8 cellular contexts compared by ENCODE assay signal in the genomic region with DNA sequence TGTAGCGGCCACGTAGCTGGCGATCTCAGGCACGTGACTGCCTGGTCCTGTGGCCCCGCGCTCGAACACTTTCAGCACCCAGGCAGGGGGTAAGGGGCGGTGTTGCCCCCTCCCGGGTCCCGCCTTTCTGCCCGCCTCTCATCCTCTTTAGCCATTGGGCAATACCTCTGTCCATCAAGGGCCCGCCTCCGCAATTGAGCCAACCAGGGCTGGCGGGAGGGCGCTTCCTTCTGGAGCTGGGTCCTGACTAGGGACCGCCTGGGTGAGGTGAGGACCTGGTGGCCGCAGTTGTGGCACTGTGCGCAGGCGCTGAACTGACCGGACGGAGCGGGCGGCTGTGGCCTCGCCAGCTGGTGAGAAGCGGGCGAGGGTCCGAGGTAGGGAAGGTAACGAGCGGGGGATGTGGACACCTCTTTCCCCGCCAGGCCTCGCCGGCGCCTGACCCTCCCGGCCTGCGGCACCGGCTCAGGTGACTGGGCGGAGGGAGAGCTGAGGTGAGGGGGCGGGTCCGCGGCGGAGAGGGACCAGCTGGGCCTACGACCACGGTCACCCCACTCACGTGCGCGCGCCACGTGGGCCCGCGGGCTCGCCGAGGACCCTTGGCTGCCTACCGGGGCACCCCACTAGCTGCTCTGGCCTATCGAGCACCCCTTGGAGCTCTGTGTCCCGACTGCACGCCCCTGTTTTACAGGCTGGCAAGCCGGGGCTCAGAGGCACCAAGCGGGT. TPM values are rescaled to one million over a fixed set of nuclear protein-coding genes. Genes with fewer than 3 reads are reported as not detected.
DNase-seq lines count a peak whose midpoint lies in the region; ATAC-seq and TF ChIP-seq lines count a peak whose summit lies in the region.

A gene with protein sequence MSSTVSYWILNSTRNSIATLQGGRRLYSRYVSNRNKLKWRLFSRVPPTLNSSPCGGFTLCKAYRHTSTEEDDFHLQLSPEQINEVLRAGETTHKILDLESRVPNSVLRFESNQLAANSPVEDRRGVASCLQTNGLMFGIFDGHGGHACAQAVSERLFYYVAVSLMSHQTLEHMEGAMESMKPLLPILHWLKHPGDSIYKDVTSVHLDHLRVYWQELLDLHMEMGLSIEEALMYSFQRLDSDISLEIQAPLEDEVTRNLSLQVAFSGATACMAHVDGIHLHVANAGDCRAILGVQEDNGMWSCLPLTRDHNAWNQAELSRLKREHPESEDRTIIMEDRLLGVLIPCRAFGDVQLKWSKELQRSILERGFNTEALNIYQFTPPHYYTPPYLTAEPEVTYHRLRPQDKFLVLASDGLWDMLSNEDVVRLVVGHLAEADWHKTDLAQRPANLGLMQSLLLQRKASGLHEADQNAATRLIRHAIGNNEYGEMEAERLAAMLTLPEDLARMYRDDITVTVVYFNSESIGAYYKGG (plus strand): TSS at position 228 of the 726 bp plus-strand sequence. CDS start 3,770 bp downstream, outside the sequence.

- H3K36me3 ChIP-seq in right lobe of liver, result peaks cover 0 to 14% (median 2%) of the 10 kb centered on the region in 4 donors

- H3K4me1 Mint-ChIP-seq in activated CD4-positive, alpha-beta memory T cell treated with anti-CD3 and anti-CD28 coated beads for 36 hours (ENCODE audit: low read depth), result peaks cover 50% of the 10 kb centered on the region

- peak; percentile 96 for ATAC-seq in GM19395 (IDR thresholded peaks at IDR 0.05; ENCODE audit: unreplicated experiment)
- peak; percentile 78 for ATAC-seq in HG03558 (IDR thresholded peaks at IDR 0.05; ENCODE audit: extremely low read depth, unreplicated experiment)
- ATAC-seq in right lobe of liver, result peak; percentile 93 to 98 (median 96)

- TF ChIP-seq CTCF in dorsolateral prefrontal cortex (IDR thresholded peaks at IDR 0.05 in 54 of 56, conservative IDR thresholded peaks at IDR 0.05 in 2 of 56; ENCODE audit: low read depth in 1 of 56, partially characterized antibody in 56 of 56), result peak in 25 of 56 donors; percentile 6 to 47 (median 26)
- no peak for TF ChIP-seq CTCF in right lobe of liver (IDR thresholded peaks at IDR 0.05)

- H3K36me3 Mint-ChIP-seq in activated CD4-positive, alpha-beta memory T cell treated with anti-CD3 and anti-CD28 coated beads for 36 hours, result peaks cover 29% of the 10 kb centered on the region

- H3K4me3 Mint-ChIP-seq in activated CD4-positive, alpha-beta memory T cell treated with anti-CD3 and anti-CD28 coated beads for 36 hours, result peak within 1 kb of the TSS; percentile 94

- CTCF ChIA-PET in activated CD4-positive, alpha-beta memory T cell treated with anti-CD3 and anti-CD28 coated beads for 36 hours (lab: Charles Lee), result interaction anchor here (0.8 to 5.3 kb wide), 8 partner anchors 12 to 275 kb away, joined by 3 to 41 read pairs (median 5); a partner anchor contains a TSS

- peak; percentile 94 for DNase-seq in CD1c-positive myeloid dendritic cell (ENCODE audit: extremely low spot score)
- peak; percentile 94 for DNase-seq in NCI-H748 (lab: John Stamatoyannopoulos, UW; ENCODE audit: unreplicated experiment)
- DNase-seq in activated CD4-positive, alpha-beta memory T cell treated with anti-CD3 and anti-CD28 coated beads for 36 hours, result peak; percentile 95
- DNase-seq in dorsolateral prefrontal cortex, result peak; percentile 90 to 98 (median 97)
- peak; percentile 97 to 98 (median 98) for DNase-seq in right lobe of liver
- peak; percentile 92 for DNase-seq in stimulated activated CD4-positive, alpha-beta T cell treated with anti-CD3 and anti-CD28 coated beads, Interleukin-4, amount 100 ng/mL, for 24 hours

- peak; percentile 61 for TF ChIP-seq POLR2A in right lobe of liver (IDR thresholded peaks at IDR 0.05)

- 0% methylated on average over 17 of the region's 58 CpGs for WGBS in right lobe of liver (ENCODE audit: insufficient coverage, low coverage, low lambda C conversion rate, missing lambda C conversion rate)

- peak within 1 kb of the TSS in 56 of 59 donors; percentile 4 to 85 (median 74) for H3K27ac ChIP-seq in dorsolateral prefrontal cortex
- peak within 1 kb of the TSS; percentile 37 to 84 (median 77) for H3K27ac ChIP-seq in right lobe of liver

- H3K27ac Mint-ChIP-seq in activated CD4-positive, alpha-beta memory T cell treated with anti-CD3 and anti-CD28 coated beads for 36 hours, result peak within 1 kb of the TSS; percentile 84

- intact Hi-C loops in activated CD4-positive, alpha-beta memory T cell treated with anti-CD3 and anti-CD28 coated beads for 36 hours (cut with micrococcal nuclease), result loop anchor here (2.0 kb wide), 1 partner anchor 48 kb away; no protein-coding TSS in a partner anchor
- intact Hi-C loops in dorsolateral prefrontal cortex (cut with DNase I), result no loop called here
- intact Hi-C loops in right lobe of liver (cut with DNase I), result no loop called here

- peaks cover 0 to 22% (median 0%) of the 10 kb centered on the region in 4 donors for H3K4me1 ChIP-seq in right lobe of liver

- H3K27me3 Mint-ChIP-seq in activated CD4-positive, alpha-beta memory T cell treated with anti-CD3 and anti-CD28 coated beads for 36 hours, result no peaks in the 10 kb centered on the region

- H3K9me3 ChIP-seq in right lobe of liver, result no peaks in the 10 kb centered on the region

- peaks cover 8% of the 10 kb centered on the region for H3K9me3 Mint-ChIP-seq in activated CD4-positive, alpha-beta memory T cell treated with anti-CD3 and anti-CD28 coated beads for 36 hours

- H3K4me3 ChIP-seq in dorsolateral prefrontal cortex (peak within 1 kb of the TSS; percentile 68 to 100 (median 95)), right lobe of liver (peak within 1 kb of the TSS; percentile 78 to 86 (median 80))

- H3K27me3 ChIP-seq in dorsolateral prefrontal cortex (no peaks in the 10 kb centered on the region), right lobe of liver (no peaks in the 10 kb centered on the region)

- POLR2A ChIA-PET in activated CD4-positive, alpha-beta memory T cell treated with anti-CD3 and anti-CD28 coated beads for 36 hours (lab: Charles Lee), result interaction anchor here (0.6 to 2.7 kb wide), 6 partner anchors 8 to 134 kb away, joined by 3 to 9 read pairs (median 4); no protein-coding TSS in a partner anchor

RNA-seq across cellular contexts. Expression of the gene that starts here (rescaled TPM):
- total RNA-seq in activated CD4-positive, alpha-beta memory T cell treated with anti-CD3 and anti-CD28 coated beads for 36 hours, result 10 to 100 TPM; 42.4 to 45.5 TPM
- 10 to 100 TPM; 18.3 to 46.8 (median 28.7) TPM for total RNA-seq in dorsolateral prefrontal cortex
- total RNA-seq in right lobe of liver, result 10 to 100 TPM in 3 of 6 experiments, 1 to 10 TPM in 3; 5.1 to 15.5 (median 10.8) TPM

Comparison
In these comparisons a context has a peak if more than half of its experiments do, and no peak if none do; other contexts are left out.
1. Peak in every context shown above with its lines: DNase-seq, ATAC-seq, H3K4me3 ChIP-seq and H3K27ac ChIP-seq.